Comparison of ENCODE assay signal across 32 cellular contexts in the genomic region with DNA sequence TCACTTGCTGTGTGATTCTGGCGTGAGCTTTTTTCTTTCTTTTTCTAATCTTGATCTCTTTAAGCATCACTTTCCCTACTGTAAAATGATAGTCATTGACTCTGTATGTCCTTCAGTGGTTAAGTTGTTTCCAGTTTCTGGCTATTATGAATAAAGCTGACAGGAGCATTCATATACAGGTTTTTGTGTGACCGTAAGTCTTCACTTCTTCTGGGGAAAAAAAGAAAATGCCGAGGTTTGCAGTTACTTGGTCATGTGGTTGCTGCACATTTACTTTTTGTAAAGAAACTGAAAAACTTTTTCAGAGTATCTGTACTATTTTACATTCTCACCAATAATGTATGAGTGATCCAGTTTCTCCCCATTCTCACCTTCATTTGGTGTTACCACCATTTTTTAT.
"Had no signal": no experiment of that assay in that cellular context is flagged by ENCODE, and none has a peak within 500 bp of the region (broad histone marks: within the 10 kb centered on the region; RNA-seq: fewer than 3 reads in every experiment).

No MANE protein-coding gene starts in this region.

- H3K36me3 ChIP-seq: Peyer's patch, SJCRH30 had no signal

- H3K36me3 Mint-ChIP-seq: T-cell had no signal

- H3K4me3 Mint-ChIP-seq: T-cell had no signal

- H3K27ac Mint-ChIP-seq: T-cell had no signal

- H3K27me3 Mint-ChIP-seq: T-cell had no signal

- DNase-seq: Karpas-422, NCI-H1048, NCI-H1092 treated with DMSO at 0.1 percent for 48 hours, NCI-H1105 treated with DMSO at 0.1 percent for 48 hours, NCI-H1417, NCI-H1436, NCI-H146, NCI-H1694, NCI-H187, NCI-H1930, NCI-H2029 treated with DMSO at 0.1 percent for 48 hours, NCI-H2081 treated with DMSO at 0.1 percent for 48 hours, NCI-H2107, NCI-H2171, NCI-H226, NCI-H446 treated with DMSO at 0.1 percent for 48 hours, NCI-H510A, NCI-H524, NCI-H526, NCI-H69, NCI-H748 treated with DMSO at 0.1 percent for 48 hours, NCI-H82, OCI-M1, PC-3, Peyer's patch, SHP77, SIG-M5, SJCRH30, T-cell had no signal

- H3K4me2 ChIP-seq: KMS-11 had no signal

- H3K27me3 ChIP-seq: Peyer's patch, SJCRH30 had no signal

- H3K27ac ChIP-seq: KMS-11, Peyer's patch, RWPE1, SJCRH30, SK-N-MC had no signal

- H3K9me3 ChIP-seq: Peyer's patch, SJCRH30 had no signal

- H3K4me1 Mint-ChIP-seq: T-cell had no signal

- H3K4me1 ChIP-seq: Peyer's patch had no signal

- H3K9ac ChIP-seq: KMS-11 had no signal

- H3K4me3 ChIP-seq: Peyer's patch, SJCRH30, SK-N-MC had no signal
